10 cellular contexts compared by ENCODE assay signal in genomic region chr4:68831642-68832041, GRCh38. TPM values are rescaled to one million over a fixed set of nuclear protein-coding genes. Genes with fewer than 3 reads are reported as not detected.
"Had no signal": no experiment of that assay in that cellular context is flagged by ENCODE, and none has a peak within 500 bp of the region (broad histone marks: within the 10 kb centered on the region; RNA-seq: fewer than 3 reads in every experiment).

No MANE protein-coding gene starts in this region.

- FAIRE-seq: HTR-8/SVneo had no signal

- H3K27ac ChIP-seq: GM23248 had no signal

- H3K36me3 ChIP-seq: HAP-1 had no signal

- ATAC-seq: HCT116 had no signal

- H3K4me1 ChIP-seq: HAP-1 had no signal

- H3K4me3 ChIP-seq: GM23248, HAP-1 had no signal

- H3K9me3 ChIP-seq: HAP-1 had no signal

- H3K9ac ChIP-seq: GM23248 had no signal

- DNase-seq: GM23248, GOT3, H7, HFFc6, KBM-7 had no signal

RNA-seq across cellular contexts. Expression of gene UGT2B10, which starts 15.8 kb away (rescaled TPM):
- total RNA-seq: GM23248, H4, H7, HFFc6 had no signal
- polyA plus RNA-seq: GM23248, IgD-negative memory B cell had no signal
